Comparison of ENCODE assay signal across 1 cellular context in genomic region chr18:62584241-62585120, GRCh38.
A peak's percentile ranks its signal among the peaks of the same experiment; 100 is the strongest.
TF ChIP-seq lines count a peak whose summit lies in the region.

No MANE protein-coding gene starts in this region.

TF ChIP-seq in HepG2, 621 proteins besides CTCF, POLR2A, EP300 and RAD21 (continued from another document and continues in another):
- TF ChIP-seq STAT6 (CRISPR knock-in tag; IDR thresholded peaks at IDR 0.05; ENCODE audit: borderline replicate concordance): no peak
- TF ChIP-seq ZBTB26 (CRISPR knock-in tag; IDR thresholded peaks at IDR 0.05; ENCODE audit: borderline replicate concordance): no peak
- TF ChIP-seq, protein P1, sequence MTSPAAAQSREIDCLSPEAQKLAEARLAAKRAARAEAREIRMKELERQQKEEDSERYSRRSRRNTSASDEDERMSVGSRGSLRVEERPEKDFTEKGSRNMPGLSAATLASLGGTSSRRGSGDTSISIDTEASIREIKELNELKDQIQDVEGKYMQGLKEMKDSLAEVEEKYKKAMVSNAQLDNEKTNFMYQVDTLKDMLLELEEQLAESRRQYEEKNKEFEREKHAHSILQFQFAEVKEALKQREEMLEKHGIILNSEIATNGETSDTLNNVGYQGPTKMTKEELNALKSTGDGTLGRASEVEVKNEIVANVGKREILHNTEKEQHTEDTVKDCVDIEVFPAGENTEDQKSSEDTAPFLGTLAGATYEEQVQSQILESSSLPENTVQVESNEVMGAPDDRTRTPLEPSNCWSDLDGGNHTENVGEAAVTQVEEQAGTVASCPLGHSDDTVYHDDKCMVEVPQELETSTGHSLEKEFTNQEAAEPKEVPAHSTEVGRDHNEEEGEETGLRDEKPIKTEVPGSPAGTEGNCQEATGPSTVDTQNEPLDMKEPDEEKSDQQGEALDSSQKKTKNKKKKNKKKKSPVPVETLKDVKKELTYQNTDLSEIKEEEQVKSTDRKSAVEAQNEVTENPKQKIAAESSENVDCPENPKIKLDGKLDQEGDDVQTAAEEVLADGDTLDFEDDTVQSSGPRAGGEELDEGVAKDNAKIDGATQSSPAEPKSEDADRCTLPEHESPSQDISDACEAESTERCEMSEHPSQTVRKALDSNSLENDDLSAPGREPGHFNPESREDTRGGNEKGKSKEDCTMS (CRISPR knock-in tag; conservative IDR thresholded peaks at IDR 0.05): no peak
- TF ChIP-seq RFX3 (CRISPR knock-in tag; IDR thresholded peaks at IDR 0.05): no peak
- no peak for TF ChIP-seq ZNF446 (CRISPR knock-in tag; IDR thresholded peaks at IDR 0.05)
- TF ChIP-seq TMF1 (CRISPR knock-in tag; IDR thresholded peaks at IDR 0.05; ENCODE audit: low read depth): no peak
- TF ChIP-seq, protein P2, sequence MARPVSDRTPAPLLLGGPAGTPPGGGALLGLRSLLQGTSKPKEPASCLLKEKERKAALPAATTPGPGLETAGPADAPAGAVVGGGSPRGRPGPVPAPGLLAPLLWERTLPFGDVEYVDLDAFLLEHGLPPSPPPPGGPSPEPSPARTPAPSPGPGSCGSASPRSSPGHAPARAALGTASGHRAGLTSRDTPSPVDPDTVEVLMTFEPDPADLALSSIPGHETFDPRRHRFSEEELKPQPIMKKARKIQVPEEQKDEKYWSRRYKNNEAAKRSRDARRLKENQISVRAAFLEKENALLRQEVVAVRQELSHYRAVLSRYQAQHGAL (CRISPR knock-in tag; IDR thresholded peaks at IDR 0.05; ENCODE audit: not compliant biosample characterization): no peak
- TF ChIP-seq JUNB (CRISPR knock-in tag; IDR thresholded peaks at IDR 0.05; ENCODE audit: borderline replicate concordance): no peak
- no peak for TF ChIP-seq ZNF777 (CRISPR knock-in tag; IDR thresholded peaks at IDR 0.05)
- 0 out of 2 replicates have a peak, but pooled peaks have one; percentile 31 for TF ChIP-seq KDM2A (CRISPR knock-in tag; IDR thresholded peaks at IDR 0.05; ENCODE audit: borderline replicate concordance, low read depth)
- TF ChIP-seq HNRNPL (IDR thresholded peaks at IDR 0.05; ENCODE audit: low read depth, low read length): no peak
- TF ChIP-seq MEIS2 (CRISPR knock-in tag; IDR thresholded peaks at IDR 0.05): no peak
- no peak for TF ChIP-seq THYN1 (CRISPR knock-in tag; IDR thresholded peaks at IDR 0.05; ENCODE audit: borderline replicate concordance, low read depth)
- no peak for TF ChIP-seq HIVEP1 (CRISPR knock-in tag; IDR thresholded peaks at IDR 0.05)
- no peak for TF ChIP-seq MTERF4 (CRISPR knock-in tag; IDR thresholded peaks at IDR 0.05)
- TF ChIP-seq ZNF543 (CRISPR knock-in tag; IDR thresholded peaks at IDR 0.05): no peak
- TF ChIP-seq ZNF598 (CRISPR knock-in tag; IDR thresholded peaks at IDR 0.05; ENCODE audit: borderline replicate concordance): no peak
- no peak for TF ChIP-seq NBN (conservative IDR thresholded peaks at IDR 0.05)
- TF ChIP-seq ZNF513 (CRISPR knock-in tag; conservative IDR thresholded peaks at IDR 0.05): no peak
- TF ChIP-seq REPIN1 (CRISPR knock-in tag; IDR thresholded peaks at IDR 0.05; ENCODE audit: borderline replicate concordance, low read depth): peak; percentile 78; the same call in 1 of the 2 replicates
- TF ChIP-seq, protein P3, sequence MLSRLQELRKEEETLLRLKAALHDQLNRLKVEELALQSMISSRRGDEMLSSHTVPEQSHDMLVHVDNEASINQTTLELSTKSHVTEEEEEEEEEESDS (CRISPR knock-in tag; IDR thresholded peaks at IDR 0.05; ENCODE audit: borderline replicate concordance): no peak; the same call in 1 of the 2 replicates
- TF ChIP-seq ZBTB34 (CRISPR knock-in tag; IDR thresholded peaks at IDR 0.05): no peak
- no peak for TF ChIP-seq PTBP1 (IDR thresholded peaks at IDR 0.05; ENCODE audit: low read depth, low read length, poor library complexity, severe bottlenecking)
- TF ChIP-seq ASH2L (IDR thresholded peaks at IDR 0.05; ENCODE audit: insufficient read length, low read depth, low read length): peak; percentile 37
- no peak for TF ChIP-seq ZNF710 (CRISPR knock-in tag; IDR thresholded peaks at IDR 0.05; ENCODE audit: borderline replicate concordance)
- no peak for TF ChIP-seq ZFP37 (CRISPR knock-in tag; IDR thresholded peaks at IDR 0.05; ENCODE audit: borderline replicate concordance)
- no peak for TF ChIP-seq NONO (IDR thresholded peaks at IDR 0.05)
- TF ChIP-seq NONO (CRISPR knock-in tag; conservative IDR thresholded peaks at IDR 0.05): no peak
- no peak for TF ChIP-seq ISL2 (CRISPR knock-in tag; IDR thresholded peaks at IDR 0.05)
- TF ChIP-seq POGZ (CRISPR knock-in tag; IDR thresholded peaks at IDR 0.05): peak; percentile 70
- TF ChIP-seq BRF2 (CRISPR knock-in tag; IDR thresholded peaks at IDR 0.05): 0 out of 2 replicates have a peak, but pooled peaks have one; percentile 47
- TF ChIP-seq NR2F2 (IDR thresholded peaks at IDR 0.05; ENCODE audit: borderline replicate concordance, low read depth): no peak
- 0 out of 2 replicates have a peak, but pooled peaks have one; percentile 21 for TF ChIP-seq KAT8 (CRISPR knock-in tag; IDR thresholded peaks at IDR 0.05)
- TF ChIP-seq, protein P4, sequence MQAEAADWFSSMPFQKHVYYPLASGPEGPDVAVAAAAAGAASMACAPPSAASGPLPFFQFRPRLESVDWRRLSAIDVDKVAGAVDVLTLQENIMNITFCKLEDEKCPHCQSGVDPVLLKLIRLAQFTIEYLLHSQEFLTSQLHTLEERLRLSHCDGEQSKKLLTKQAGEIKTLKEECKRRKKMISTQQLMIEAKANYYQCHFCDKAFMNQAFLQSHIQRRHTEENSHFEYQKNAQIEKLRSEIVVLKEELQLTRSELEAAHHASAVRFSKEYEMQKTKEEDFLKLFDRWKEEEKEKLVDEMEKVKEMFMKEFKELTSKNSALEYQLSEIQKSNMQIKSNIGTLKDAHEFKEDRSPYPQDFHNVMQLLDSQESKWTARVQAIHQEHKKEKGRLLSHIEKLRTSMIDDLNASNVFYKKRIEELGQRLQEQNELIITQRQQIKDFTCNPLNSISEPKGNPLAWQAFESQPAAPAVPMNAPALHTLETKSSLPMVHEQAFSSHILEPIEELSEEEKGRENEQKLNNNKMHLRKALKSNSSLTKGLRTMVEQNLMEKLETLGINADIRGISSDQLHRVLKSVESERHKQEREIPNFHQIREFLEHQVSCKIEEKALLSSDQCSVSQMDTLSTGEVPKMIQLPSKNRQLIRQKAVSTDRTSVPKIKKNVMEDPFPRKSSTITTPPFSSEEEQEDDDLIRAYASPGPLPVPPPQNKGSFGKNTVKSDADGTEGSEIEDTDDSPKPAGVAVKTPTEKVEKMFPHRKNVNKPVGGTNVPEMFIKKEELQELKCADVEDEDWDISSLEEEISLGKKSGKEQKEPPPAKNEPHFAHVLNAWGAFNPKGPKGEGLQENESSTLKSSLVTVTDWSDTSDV (CRISPR knock-in tag; IDR thresholded peaks at IDR 0.05): no peak
- TF ChIP-seq ZNF614 (CRISPR knock-in tag; IDR thresholded peaks at IDR 0.05; ENCODE audit: borderline replicate concordance): peak; percentile 51; the same call in 1 of the 2 replicates
